In genomic region chr5:175478008-175478383, GRCh38 we compare ENCODE assay signal across 8 cellular contexts. TPM values are rescaled to one million over a fixed set of nuclear protein-coding genes. Genes with fewer than 3 reads are reported as not detected.
DNase-seq lines count a peak whose midpoint lies in the region; ATAC-seq and TF ChIP-seq lines count a peak whose summit lies in the region.

No MANE protein-coding gene starts in this region.

- peaks cover 5% of the 10 kb centered on the region for H3K36me3 Mint-ChIP-seq in glutamatergic neuron (ENCODE audit: unreplicated experiment)

- DNase-seq in glutamatergic neuron (no peak), HEK293T (ENCODE audit: extremely low spot score) (no peak)

- POLR2A ChIA-PET in HEK293T (lab: Yijun Ruan, JAX) = interaction anchor here (0.6 to 1.0 kb wide), 8 partner anchors 9 to 99 kb away, joined by 3 to 12 read pairs (median 4); no protein-coding TSS in a partner anchor

- peak overlapping the region; percentile 13 for H3K27ac Mint-ChIP-seq in glutamatergic neuron (ENCODE audit: unreplicated experiment)

- peaks cover 3% of the 10 kb centered on the region for H3K9me3 Mint-ChIP-seq in glutamatergic neuron (ENCODE audit: unreplicated experiment)

- H3K4me3 Mint-ChIP-seq in glutamatergic neuron (ENCODE audit: unreplicated experiment) = peak overlapping the region; percentile 83

- H3K4me3 ChIP-seq in skin epidermis = peak overlapping the region; percentile 75 to 96 (median 88)

- H3K4me1 Mint-ChIP-seq in glutamatergic neuron (ENCODE audit: low read depth, unreplicated experiment) = peaks cover 11% of the 10 kb centered on the region

- ATAC-seq in GM21528 (IDR thresholded peaks at IDR 0.05; ENCODE audit: low FRiP score, unreplicated experiment) (peak; percentile 1), HG03432 (IDR thresholded peaks at IDR 0.05; ENCODE audit: unreplicated experiment) (no peak), HG02938 (IDR thresholded peaks at IDR 0.05; ENCODE audit: unreplicated experiment) (no peak), GM18498 (IDR thresholded peaks at IDR 0.05; ENCODE audit: unreplicated experiment) (no peak)

- peak overlapping the region; percentile 83 for H3K27ac ChIP-seq in VCaP
- H3K27ac ChIP-seq in skin epidermis = peak overlapping the region in 20 of 21 experiments; percentile 1 to 95 (median 84)

- TF ChIP-seq CTCF in VCaP (conservative IDR thresholded peaks at IDR 0.05) (no peak), glutamatergic neuron (IDR thresholded peaks at IDR 0.05; ENCODE audit: partially characterized antibody, unreplicated experiment) (no peak)

- no peaks in the 10 kb centered on the region for H3K27me3 Mint-ChIP-seq in glutamatergic neuron (ENCODE audit: unreplicated experiment)

- CTCF ChIA-PET in HEK293T (lab: Yijun Ruan, JAX) = interaction anchor here (5.5 kb wide), 1 partner anchor 13 kb away, joined by 33 read pairs; no protein-coding TSS in a partner anchor

TF ChIP-seq in HEK293T, 16 proteins besides CTCF, POLR2A, EP300 and RAD21:
- TF ChIP-seq, protein P1, sequence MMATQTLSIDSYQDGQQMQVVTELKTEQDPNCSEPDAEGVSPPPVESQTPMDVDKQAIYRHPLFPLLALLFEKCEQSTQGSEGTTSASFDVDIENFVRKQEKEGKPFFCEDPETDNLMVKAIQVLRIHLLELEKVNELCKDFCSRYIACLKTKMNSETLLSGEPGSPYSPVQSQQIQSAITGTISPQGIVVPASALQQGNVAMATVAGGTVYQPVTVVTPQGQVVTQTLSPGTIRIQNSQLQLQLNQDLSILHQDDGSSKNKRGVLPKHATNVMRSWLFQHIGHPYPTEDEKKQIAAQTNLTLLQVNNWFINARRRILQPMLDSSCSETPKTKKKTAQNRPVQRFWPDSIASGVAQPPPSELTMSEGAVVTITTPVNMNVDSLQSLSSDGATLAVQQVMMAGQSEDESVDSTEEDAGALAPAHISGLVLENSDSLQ (IDR thresholded peaks at IDR 0.05) = no peak
- TF ChIP-seq BHLHE40 (IDR thresholded peaks at IDR 0.05; ENCODE audit: borderline replicate concordance) = no peak
- TF ChIP-seq HDGF (IDR thresholded peaks at IDR 0.05; ENCODE audit: borderline replicate concordance) = no peak
- no peak for TF ChIP-seq TARDBP (IDR thresholded peaks at IDR 0.05)
- no peak for TF ChIP-seq NFRKB (IDR thresholded peaks at IDR 0.05)
- TF ChIP-seq L3MBTL2 (conservative IDR thresholded peaks at IDR 0.05) = no peak
- no peak for TF ChIP-seq FOXK2 (IDR thresholded peaks at IDR 0.05)

RNA-seq across cellular contexts. Expression of gene SFXN1, which starts 0.4 kb away (rescaled TPM):
- total RNA-seq in glutamatergic neuron (ENCODE audit: unreplicated experiment) = 67.7 TPM

RNA-seq across cellular contexts. Expression of gene DRD1, which starts 34.0 kb away (rescaled TPM):
- not detected for total RNA-seq in glutamatergic neuron (ENCODE audit: unreplicated experiment)
